Comparison of ENCODE assay signal across 9 cellular contexts in the genomic region with DNA sequence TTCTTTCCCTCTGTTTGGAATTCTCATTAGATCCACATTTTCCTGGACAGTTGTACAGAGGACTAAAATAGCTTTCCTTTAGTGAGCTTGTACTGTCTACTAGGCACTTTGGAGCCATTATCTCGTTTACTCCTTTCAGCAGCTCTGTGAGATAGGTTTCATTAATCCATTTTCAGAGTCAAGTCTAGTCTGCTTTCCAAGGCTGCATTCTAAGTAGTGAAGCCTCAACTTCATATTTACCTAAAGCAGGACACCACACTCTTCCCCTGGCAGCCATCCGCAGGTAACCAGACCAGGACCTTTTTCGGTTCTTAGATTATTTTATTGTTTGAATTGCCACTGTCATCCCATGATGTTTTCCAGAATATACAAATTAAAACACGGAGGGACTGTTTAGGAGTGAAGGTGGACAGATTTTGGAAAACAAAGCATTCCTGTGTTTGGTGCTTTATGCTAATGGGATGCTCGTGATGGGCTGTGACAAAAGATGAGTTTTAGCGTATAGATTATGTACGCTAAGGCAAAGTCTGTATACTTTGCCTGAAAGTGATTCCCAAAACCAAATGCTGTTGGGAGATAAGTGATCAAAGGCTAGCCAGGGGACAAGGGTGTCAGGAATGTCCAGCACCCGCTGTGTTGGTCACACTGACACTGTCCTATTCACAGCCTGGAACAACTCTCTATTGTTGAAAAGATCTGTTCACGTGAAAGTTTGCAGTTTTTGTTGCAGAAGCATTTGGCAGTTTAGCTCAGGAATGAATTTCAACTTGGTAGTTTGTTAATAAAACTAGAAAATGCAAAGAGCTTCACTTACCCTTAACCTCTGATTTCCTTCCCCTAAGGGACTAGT. TPM values are rescaled to one million over a fixed set of nuclear protein-coding genes. Genes with fewer than 3 reads are reported as not detected.
A peak's percentile ranks its signal among the peaks of the same experiment; 100 is the strongest.
DNase-seq lines count a peak whose midpoint lies in the region; ATAC-seq and TF ChIP-seq lines count a peak whose summit lies in the region.
"Had no signal": no experiment of that assay in that cellular context is flagged by ENCODE, and none has a peak within 500 bp of the region (broad histone marks: within the 10 kb centered on the region; RNA-seq: fewer than 3 reads in every experiment).

No MANE protein-coding gene starts in this region.

- H3K4me1 ChIP-seq in iPS-15b (ENCODE audit: control insufficient read depth, insufficient read depth, low read length), result peaks cover 4% of the 10 kb centered on the region

- H3K9me3 ChIP-seq in iPS-15b (ENCODE audit: control insufficient read depth, insufficient read depth, low read length), result no peaks in the 10 kb centered on the region

- H3K4me1 Mint-ChIP-seq in activated CD8-positive, alpha-beta T cell treated with anti-CD3 and anti-CD28 coated beads for 36 hours (ENCODE audit: low read depth), result peaks cover 25% of the 10 kb centered on the region
- peaks cover 14 to 19% of the 10 kb centered on the region in 2 donors for H3K4me1 Mint-ChIP-seq in stimulated activated naive B cell treated with anti-CD40 and anti-IgM and Interleukin-4, amounts not matched to agents 10 μg/mL and 1 μg/mL and 100 μg/mL, for 72 hours

- H3K36me3 ChIP-seq in iPS-15b (ENCODE audit: control insufficient read depth, insufficient read depth, low read length), result no peaks in the 10 kb centered on the region

- peaks cover 2% of the 10 kb centered on the region for H3K36me3 Mint-ChIP-seq in activated CD8-positive, alpha-beta T cell treated with anti-CD3 and anti-CD28 coated beads for 36 hours (ENCODE audit: low read depth)
- H3K36me3 Mint-ChIP-seq in stimulated activated naive B cell treated with anti-CD40 and anti-IgM and Interleukin-4, amounts not matched to agents 10 μg/mL and 1 μg/mL and 100 μg/mL, for 72 hours, result peaks cover 0 to 2% of the 10 kb centered on the region in 2 donors

- peaks cover 9% of the 10 kb centered on the region for H3K27me3 Mint-ChIP-seq in activated CD8-positive, alpha-beta T cell treated with anti-CD3 and anti-CD28 coated beads for 36 hours
- H3K27me3 Mint-ChIP-seq in stimulated activated naive B cell treated with anti-CD40 and anti-IgM and Interleukin-4, amounts not matched to agents 10 μg/mL and 1 μg/mL and 100 μg/mL, for 72 hours, result peaks cover 6 to 27% of the 10 kb centered on the region in 2 donors

- no peak for ATAC-seq in activated CD8-positive, alpha-beta T cell treated with anti-CD3 and anti-CD28 coated beads for 36 hours
- ATAC-seq in stimulated activated naive B cell treated with anti-CD40 and anti-IgM and Interleukin-4, amounts not matched to agents 10 μg/mL and 1 μg/mL and 100 μg/mL, for 72 hours (replicated peaks), result no peak
- ATAC-seq in HG03565 (IDR thresholded peaks at IDR 0.05; ENCODE audit: unreplicated experiment), result no peak

- H3K9me3 Mint-ChIP-seq in activated CD8-positive, alpha-beta T cell treated with anti-CD3 and anti-CD28 coated beads for 36 hours, result no peaks in the 10 kb centered on the region
- no peaks in the 10 kb centered on the region for H3K9me3 Mint-ChIP-seq in stimulated activated naive B cell treated with anti-CD40 and anti-IgM and Interleukin-4, amounts not matched to agents 10 μg/mL and 1 μg/mL and 100 μg/mL, for 72 hours

- intact Hi-C loops in activated CD8-positive, alpha-beta T cell treated with anti-CD3 and anti-CD28 coated beads for 36 hours (cut with micrococcal nuclease), result no loop called here

- H3K9ac ChIP-seq in iPS-15b (ENCODE audit: low read depth, low read length), result no peak overlapping the region

- POLR2A ChIA-PET in activated CD8-positive, alpha-beta T cell treated with anti-CD3 and anti-CD28 coated beads for 36 hours (lab: Charles Lee), result interaction anchor here (1.2 to 1.7 kb wide), 2 partner anchors 56 to 114 kb away, joined by 3 to 5 read pairs; a partner anchor contains a TSS

- H3K27ac Mint-ChIP-seq in activated CD8-positive, alpha-beta T cell treated with anti-CD3 and anti-CD28 coated beads for 36 hours, result no peak overlapping the region
- peak overlapping the region; percentile 37 for H3K27ac Mint-ChIP-seq in stimulated activated naive B cell treated with anti-CD40 and anti-IgM and Interleukin-4, amounts not matched to agents 10 μg/mL and 1 μg/mL and 100 μg/mL, for 72 hours

- TF ChIP-seq CTCF in activated CD8-positive, alpha-beta T cell treated with anti-CD3 and anti-CD28 coated beads for 36 hours (IDR thresholded peaks at IDR 0.05), result no peak

- CTCF ChIA-PET in activated CD8-positive, alpha-beta T cell treated with anti-CD3 and anti-CD28 coated beads for 36 hours (lab: Charles Lee), result interaction anchor here (1.0 to 2.6 kb wide), 9 partner anchors 9 to 123 kb away, joined by 3 to 10 read pairs (median 5); no protein-coding TSS in a partner anchor

- H3K27me3 ChIP-seq in iPS-15b (ENCODE audit: control insufficient read depth, insufficient read depth, low read length), result peaks cover 11% of the 10 kb centered on the region

- peak overlapping the region; percentile 69 for H3K4me3 Mint-ChIP-seq in activated CD8-positive, alpha-beta T cell treated with anti-CD3 and anti-CD28 coated beads for 36 hours
- H3K4me3 Mint-ChIP-seq in stimulated activated naive B cell treated with anti-CD40 and anti-IgM and Interleukin-4, amounts not matched to agents 10 μg/mL and 1 μg/mL and 100 μg/mL, for 72 hours, result peak overlapping the region; percentile 59 to 65

- DNase-seq in NCI-H2029 treated with DMSO at 0.1 percent for 48 hours (lab: John Stamatoyannopoulos, UW) (peak; percentile 24), NCI-H2029 (lab: John Stamatoyannopoulos, UW) (no peak), NK-92 (lab: John Stamatoyannopoulos, UW; ENCODE audit: unreplicated experiment) (no peak), LoVo (ENCODE audit: low spot score) (no peak)
- DNase-seq in activated CD8-positive, alpha-beta T cell treated with anti-CD3 and anti-CD28 coated beads for 36 hours, result no peak
- no peak for DNase-seq in stimulated activated naive B cell treated with anti-CD40 and anti-IgM and Interleukin-4, amounts not matched to agents 10 μg/mL and 1 μg/mL and 100 μg/mL, for 72 hours
- DNase-seq: T1000 had no signal

- H3K4me3 ChIP-seq in iPS-15b (ENCODE audit: low read depth, low read length), result peak overlapping the region; percentile 67

RNA-seq across cellular contexts. Expression of a gene that starts 1.3 kb away (rescaled TPM):
- 10 to 100 TPM; 24.9 to 26.8 TPM for total RNA-seq in activated CD8-positive, alpha-beta T cell treated with anti-CD3 and anti-CD28 coated beads for 36 hours
